8 cellular contexts compared by ENCODE assay signal in the genomic region with DNA sequence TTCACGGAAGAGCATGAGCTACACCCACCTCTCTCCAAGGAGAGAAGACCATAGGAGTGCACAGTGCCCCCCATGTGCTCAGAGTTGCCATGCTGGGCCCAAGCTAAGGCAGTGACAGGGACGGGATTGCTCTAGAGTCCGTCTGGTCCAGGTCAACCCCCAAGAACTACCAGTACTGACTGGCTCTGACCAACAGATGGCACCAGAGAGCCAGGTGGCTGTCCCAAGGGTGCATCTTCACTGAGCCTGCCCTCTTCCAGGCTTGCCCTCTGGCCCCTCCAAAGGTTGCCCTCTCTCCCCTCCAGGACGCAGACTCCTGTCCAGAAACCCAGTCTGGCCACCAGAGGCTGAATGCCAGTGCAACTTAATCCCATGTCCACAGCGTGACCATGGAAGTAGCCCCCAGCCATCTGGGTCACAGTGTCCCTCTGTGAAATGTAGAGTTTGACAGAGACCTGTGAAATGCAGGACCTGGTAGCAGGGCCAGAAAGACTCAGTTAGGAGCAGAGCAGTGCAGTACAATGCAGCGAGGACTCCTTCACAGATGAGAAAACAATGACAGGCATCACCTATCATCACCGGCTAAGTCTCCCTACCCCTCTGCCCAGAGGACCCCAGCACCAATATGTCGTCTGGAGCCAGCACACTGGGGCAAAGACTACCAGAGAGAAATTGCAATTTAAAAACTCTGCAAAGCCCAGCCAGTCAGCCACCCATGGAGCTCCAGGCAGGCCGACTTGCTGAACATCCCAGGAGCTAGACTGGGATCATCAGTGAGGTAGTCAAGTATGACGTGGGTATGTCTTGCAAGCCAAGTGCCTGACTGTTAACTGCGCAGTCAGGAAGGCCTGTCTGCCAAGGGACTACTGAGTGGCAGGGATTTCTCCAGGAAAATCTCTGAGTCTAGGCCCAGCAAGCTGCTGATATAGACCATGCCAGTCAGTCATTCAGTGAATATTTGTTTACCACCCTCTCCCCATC. TPM values are rescaled to one million over a fixed set of nuclear protein-coding genes. Genes with fewer than 3 reads are reported as not detected.
A peak's percentile ranks its signal among the peaks of the same experiment; 100 is the strongest.
DNase-seq lines count a peak whose midpoint lies in the region; ATAC-seq and TF ChIP-seq lines count a peak whose summit lies in the region.

No MANE protein-coding gene starts in this region.

- H3K27ac ChIP-seq in right lobe of liver: no peak overlapping the region

- H3K4me3 ChIP-seq in GM06990 (replicated peaks; ENCODE audit: low read depth, low read length) (no peak overlapping the region), HFF-Myc (replicated peaks; ENCODE audit: low read depth, low read length) (no peak overlapping the region), choroid plexus epithelial cell (ENCODE audit: low read depth, low read length) (no peak overlapping the region), right lobe of liver (no peak overlapping the region)

- H3K9me3 Mint-ChIP-seq in activated CD4-positive, alpha-beta T cell treated with anti-CD3 and anti-CD28 coated beads for 36 hours (ENCODE audit: low read depth): no peaks in the 10 kb centered on the region

- H3K27me3 Mint-ChIP-seq in activated CD4-positive, alpha-beta T cell treated with anti-CD3 and anti-CD28 coated beads for 36 hours: no peaks in the 10 kb centered on the region

- H3K4me3 Mint-ChIP-seq in activated CD4-positive, alpha-beta T cell treated with anti-CD3 and anti-CD28 coated beads for 36 hours: no peak overlapping the region

- WGBS in right lobe of liver (ENCODE audit: insufficient coverage, low coverage, low lambda C conversion rate, missing lambda C conversion rate): 33% methylated on average over 7 of the region's 11 CpGs

- TF ChIP-seq POLR2A in right lobe of liver (IDR thresholded peaks at IDR 0.05): no peak

- intact Hi-C loops in activated CD4-positive, alpha-beta T cell treated with anti-CD3 and anti-CD28 coated beads for 36 hours (cut with DNase I, micrococcal nuclease): loop anchor here (1.0 to 2.0 kb wide), 2 partner anchors 105 to 402 kb away; no protein-coding TSS in a partner anchor
- intact Hi-C loops in right lobe of liver (cut with DNase I): loop anchor here (5.0 kb wide), 2 partner anchors 103 to 108 kb away; no protein-coding TSS in a partner anchor

- ATAC-seq in activated CD4-positive, alpha-beta T cell treated with anti-CD3 and anti-CD28 coated beads for 36 hours: peak; percentile 99
- peak; percentile 93 to 96 (median 96) for ATAC-seq in right lobe of liver
- no peak for ATAC-seq in GM18517 (IDR thresholded peaks at IDR 0.05; ENCODE audit: unreplicated experiment)

- POLR2A ChIA-PET in activated CD4-positive, alpha-beta T cell treated with anti-CD3 and anti-CD28 coated beads for 36 hours (lab: Charles Lee): interaction anchor here (0.6 kb wide), 2 partner anchors 8 to 185 kb away, joined by 3 to 4 read pairs; no protein-coding TSS in a partner anchor

- H3K9me3 ChIP-seq in right lobe of liver: no peaks in the 10 kb centered on the region

- peak; percentile 41 for DNase-seq in GM06990 (ENCODE audit: extremely low read depth, insufficient read length)
- peak; percentile 32 for DNase-seq in HFF-Myc (ENCODE audit: extremely low read depth, low read depth)
- peak; percentile 57 for DNase-seq in NCI-H2029 treated with DMSO at 0.1 percent for 48 hours (lab: John Stamatoyannopoulos, UW)
- DNase-seq in activated CD4-positive, alpha-beta T cell treated with anti-CD3 and anti-CD28 coated beads for 36 hours: peak; percentile 88
- peak; percentile 72 for DNase-seq in choroid plexus epithelial cell (ENCODE audit: low read depth)
- peak; percentile 69 to 79 (median 71) for DNase-seq in right lobe of liver
- DNase-seq in stimulated activated CD8-positive, alpha-beta memory T cell treated with anti-CD3 and anti-CD28 coated beads, Interleukin-12 subunit alpha, Interleukin-12 subunit beta, amount 100 ng/mL, for 24 hours (ENCODE audit: extremely low read depth): peak; percentile 33

- H3K27ac Mint-ChIP-seq in activated CD4-positive, alpha-beta T cell treated with anti-CD3 and anti-CD28 coated beads for 36 hours: no peak overlapping the region

- H3K36me3 ChIP-seq in GM06990 (ENCODE audit: control insufficient read depth, insufficient read depth, low read length) (no peaks in the 10 kb centered on the region), right lobe of liver (no peaks in the 10 kb centered on the region)

- peaks cover 0 to 5% (median 0%) of the 10 kb centered on the region in 4 donors for H3K4me1 ChIP-seq in right lobe of liver

- H3K27me3 ChIP-seq in GM06990 (replicated peaks; ENCODE audit: control insufficient read depth, insufficient read depth, low read length) (no peaks in the 10 kb centered on the region), right lobe of liver (no peaks in the 10 kb centered on the region)

- no peaks in the 10 kb centered on the region for H3K36me3 Mint-ChIP-seq in activated CD4-positive, alpha-beta T cell treated with anti-CD3 and anti-CD28 coated beads for 36 hours (ENCODE audit: low read depth)

- TF ChIP-seq CTCF in GM06990 (IDR thresholded peaks at IDR 0.05; ENCODE audit: insufficient read depth, low read length, poor library complexity, severe bottlenecking): peak; percentile 97
- peak; percentile 95 for TF ChIP-seq CTCF in HFF-Myc (IDR thresholded peaks at IDR 0.05; ENCODE audit: low read depth, low read length, missing control alignments)
- TF ChIP-seq CTCF in choroid plexus epithelial cell (conservative IDR thresholded peaks at IDR 0.05; ENCODE audit: low read depth, low read length): peak; percentile 95
- peak; percentile 87 to 94 (median 89) for TF ChIP-seq CTCF in right lobe of liver (IDR thresholded peaks at IDR 0.05)

- H3K4me1 Mint-ChIP-seq in activated CD4-positive, alpha-beta T cell treated with anti-CD3 and anti-CD28 coated beads for 36 hours: no peaks in the 10 kb centered on the region

- CTCF ChIA-PET in activated CD4-positive, alpha-beta T cell treated with anti-CD3 and anti-CD28 coated beads for 36 hours (lab: Charles Lee): interaction anchor here (0.6 to 2.9 kb wide), 36 partner anchors 8 to 1049 kb away, joined by 3 to 18 read pairs (median 4); a partner anchor contains a TSS

RNA-seq across cellular contexts. Expression of a gene that starts 7.7 kb away (rescaled TPM):
- 100 to 1,000 TPM; 218 to 265 TPM for total RNA-seq in activated CD4-positive, alpha-beta T cell treated with anti-CD3 and anti-CD28 coated beads for 36 hours
- total RNA-seq in right lobe of liver: 100 to 1,000 TPM; 125 to 186 (median 149) TPM

RNA-seq across cellular contexts. Expression of a gene that starts 41.4 kb away (rescaled TPM):
- total RNA-seq in activated CD4-positive, alpha-beta T cell treated with anti-CD3 and anti-CD28 coated beads for 36 hours: 100 to 1,000 TPM; 148 to 154 TPM
- total RNA-seq in right lobe of liver: 10 to 100 TPM; 50.8 to 80.5 (median 65.0) TPM

Comparison
In these comparisons a context has a peak if more than half of its experiments do, and no peak if none do; other contexts are left out.
1. DNase-seq: peak in every context shown above with its lines; median percentile 88 in activated CD4-positive, alpha-beta T cell treated with anti-CD3 and anti-CD28 coated beads for 36 hours; 72 in choroid plexus epithelial cell; 71 in right lobe of liver; 57 in NCI-H2029 treated with DMSO at 0.1 percent for 48 hours; 41 in GM06990; 33 in stimulated activated CD8-positive, alpha-beta memory T cell treated with anti-CD3 and anti-CD28 coated beads, Interleukin-12 subunit alpha, Interleukin-12 subunit beta, amount 100 ng/mL, for 24 hours; 32 in HFF-Myc.